25 cellular contexts compared by ENCODE assay signal in the genomic region with DNA sequence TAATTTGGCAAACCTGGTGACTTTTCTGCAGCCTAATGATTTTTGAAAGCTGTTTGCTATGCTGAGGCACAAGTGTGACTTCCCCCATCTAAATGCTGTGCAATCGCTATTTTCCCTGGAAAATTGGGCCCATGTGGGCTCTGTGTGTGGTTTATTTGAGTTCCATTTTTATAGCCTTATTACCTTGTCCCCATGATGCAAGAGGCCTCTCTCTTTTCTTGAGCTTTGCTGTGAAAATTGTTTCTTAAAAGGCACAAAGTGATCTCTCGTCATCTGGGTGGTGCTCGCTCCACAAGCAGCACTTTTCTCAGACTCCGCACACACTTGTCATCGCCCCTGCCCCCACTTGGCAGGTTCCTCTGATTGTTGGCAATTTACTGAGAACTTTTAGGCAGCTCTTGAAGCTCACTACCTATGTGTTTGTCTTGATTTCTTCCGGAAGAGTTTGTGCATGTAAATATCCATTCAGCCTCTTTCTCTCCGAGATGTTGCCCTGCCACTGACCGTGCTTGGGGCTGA. TPM values are rescaled to one million over a fixed set of nuclear protein-coding genes. Genes with fewer than 3 reads are reported as not detected.
DNase-seq lines count a peak whose midpoint lies in the region; ATAC-seq, FAIRE-seq and TF ChIP-seq lines count a peak whose summit lies in the region.
"Had no signal": no experiment of that assay in that cellular context is flagged by ENCODE, and none has a peak within 500 bp of the region (broad histone marks: within the 10 kb centered on the region; RNA-seq: fewer than 3 reads in every experiment).

No MANE protein-coding gene starts in this region.

- H3K9ac ChIP-seq in neural cell (ENCODE audit: low read length) = no peak overlapping the region

- no peaks in the 10 kb centered on the region for H3K4me1 ChIP-seq in small intestine (ENCODE audit: control insufficient read depth in 2 of 2, insufficient read depth in 1 of 2, low read depth in 1 of 2, low read length in 1 of 2)
- H3K4me1 ChIP-seq: colonic mucosa had no signal

- no peak for FAIRE-seq in small intestine (lab: Jason Lieb, UNC)
- FAIRE-seq: GM18507, HTR-8/SVneo had no signal

- TF ChIP-seq EP300 in neural cell (conservative IDR thresholded peaks at IDR 0.05; ENCODE audit: poor library complexity, severe bottlenecking) = no peak

- TF ChIP-seq CTCF in AG10803 (conservative IDR thresholded peaks at IDR 0.05; ENCODE audit: low read length) (no peak), neural cell (IDR thresholded peaks at IDR 0.05; ENCODE audit: poor library complexity, severe bottlenecking) (no peak)

- H3K36me3 ChIP-seq in neural cell (ENCODE audit: insufficient read depth, low read length) (no peaks in the 10 kb centered on the region), small intestine (ENCODE audit: control insufficient read depth in 2 of 2, insufficient read depth in 2 of 2, low read length in 2 of 2) (no peaks in the 10 kb centered on the region)
- H3K36me3 ChIP-seq: colonic mucosa, esophagus muscularis mucosa had no signal

- no peak for ATAC-seq in GM18511 (IDR thresholded peaks at IDR 0.05; ENCODE audit: unreplicated experiment)
- ATAC-seq: activated T-cell treated with anti-CD3 and anti-CD28 coated beads, Interleukin-2, amount 50 U/mL, for 72 hours; Panc1 had no signal

- DNase-seq in AG10803 (ENCODE audit: low read depth) = peak; percentile 51
- peak; percentile 18 for DNase-seq in DMS79 (lab: John Stamatoyannopoulos, UW)
- DNase-seq in small intestine = no peak
- no peak for DNase-seq in NCI-H1048 (lab: John Stamatoyannopoulos, UW)
- DNase-seq: activated CD4-positive, alpha-beta T cell treated with anti-CD3 and anti-CD28 coated beads, Interleukin-2, amount 10 ng/mL, durations not matched to agents 24 days and 14 days; activated naive CD4-positive, alpha-beta T cell treated with anti-CD3 and anti-CD28 coated beads, Interleukin-2, amount 10 ng/mL, durations not matched to agents 7 days and 5 days; activated T-cell treated with anti-CD3 and anti-CD28 coated beads, Interleukin-2, amount 50 U/mL, for 72 hours; aorta; colonic mucosa; endodermal cell; foreskin melanocyte; KG1; MM.1S; naive B cell; NCI-H524 treated with DMSO at 0.1 percent for 48 hours; occipital lobe; SHP77; T1000 had no signal

- H3K9me3 ChIP-seq in neural cell (ENCODE audit: low read length) (no peaks in the 10 kb centered on the region), small intestine (ENCODE audit: control insufficient read depth, low read depth) (no peaks in the 10 kb centered on the region)
- H3K9me3 ChIP-seq: colonic mucosa, esophagus muscularis mucosa had no signal

- H3F3A ChIP-seq in neural cell (ENCODE audit: insufficient read depth, low read length, poor library complexity, severe bottlenecking) = no peaks in the 10 kb centered on the region

- H2AFZ ChIP-seq in neural cell (ENCODE audit: low read depth, low read length) = no peak overlapping the region

- no peak overlapping the region for H3K4me3 ChIP-seq in AG10803 (ENCODE audit: low read length)
- no peak overlapping the region for H3K4me3 ChIP-seq in neural cell (ENCODE audit: low read length)
- no peak overlapping the region for H3K4me3 ChIP-seq in small intestine (ENCODE audit: low read depth in 1 of 2, low read length in 2 of 2)
- H3K4me3 ChIP-seq: colonic mucosa, esophagus muscularis mucosa had no signal

- no peaks in the 10 kb centered on the region for H3K79me2 ChIP-seq in neural cell (replicated peaks; ENCODE audit: insufficient read depth, low read length)

- H4K20me1 ChIP-seq in neural cell (ENCODE audit: insufficient read depth) = no peaks in the 10 kb centered on the region

- no peaks in the 10 kb centered on the region for H3K9me2 ChIP-seq in neural cell (ENCODE audit: insufficient read depth, low read length)

- no peak for TF ChIP-seq RAD21 in neural cell (conservative IDR thresholded peaks at IDR 0.05)

- H3K27ac ChIP-seq in angular gyrus (ENCODE audit: low read depth, low read length) (peak overlapping the region; percentile 29), neural cell (ENCODE audit: low read length) (peak overlapping the region; percentile 3), small intestine (ENCODE audit: low read depth in 1 of 2, low read length in 1 of 2) (no peak overlapping the region)
- H3K27ac ChIP-seq: colonic mucosa, esophagus muscularis mucosa had no signal

- no peaks in the 10 kb centered on the region for H3K27me3 ChIP-seq in neural cell (ENCODE audit: insufficient read depth, low read depth, low read length)
- H3K27me3 ChIP-seq in small intestine (ENCODE audit: control insufficient read depth in 2 of 2, insufficient read depth in 2 of 2, low read length in 2 of 2) = no peaks in the 10 kb centered on the region
- H3K27me3 ChIP-seq: colonic mucosa, esophagus muscularis mucosa had no signal

- no peak overlapping the region for H3K4me2 ChIP-seq in neural cell (ENCODE audit: low read length)

- 91 to 95% (median 93%) methylated on average over 8 of the region's 8 CpGs for WGBS in small intestine, 3 donors

TF ChIP-seq in neural cell, 6 proteins besides CTCF, POLR2A, EP300 and RAD21:
- TF ChIP-seq MXI1 (conservative IDR thresholded peaks at IDR 0.05; ENCODE audit: poor library complexity, severe bottlenecking) = no peak
- TF ChIP-seq EZH2 (IDR thresholded peaks at IDR 0.05; ENCODE audit: borderline replicate concordance, insufficient read depth, low read length, poor library complexity, severe bottlenecking) = no peak
- TF ChIP-seq SMC3 (conservative IDR thresholded peaks at IDR 0.05; ENCODE audit: poor library complexity) = no peak
- TF ChIP-seq POLR2AphosphoS5 (IDR thresholded peaks at IDR 0.05) = no peak
- no peak for TF ChIP-seq TAF1 (IDR thresholded peaks at IDR 0.05; ENCODE audit: low read depth)
- TF ChIP-seq, protein P1, sequence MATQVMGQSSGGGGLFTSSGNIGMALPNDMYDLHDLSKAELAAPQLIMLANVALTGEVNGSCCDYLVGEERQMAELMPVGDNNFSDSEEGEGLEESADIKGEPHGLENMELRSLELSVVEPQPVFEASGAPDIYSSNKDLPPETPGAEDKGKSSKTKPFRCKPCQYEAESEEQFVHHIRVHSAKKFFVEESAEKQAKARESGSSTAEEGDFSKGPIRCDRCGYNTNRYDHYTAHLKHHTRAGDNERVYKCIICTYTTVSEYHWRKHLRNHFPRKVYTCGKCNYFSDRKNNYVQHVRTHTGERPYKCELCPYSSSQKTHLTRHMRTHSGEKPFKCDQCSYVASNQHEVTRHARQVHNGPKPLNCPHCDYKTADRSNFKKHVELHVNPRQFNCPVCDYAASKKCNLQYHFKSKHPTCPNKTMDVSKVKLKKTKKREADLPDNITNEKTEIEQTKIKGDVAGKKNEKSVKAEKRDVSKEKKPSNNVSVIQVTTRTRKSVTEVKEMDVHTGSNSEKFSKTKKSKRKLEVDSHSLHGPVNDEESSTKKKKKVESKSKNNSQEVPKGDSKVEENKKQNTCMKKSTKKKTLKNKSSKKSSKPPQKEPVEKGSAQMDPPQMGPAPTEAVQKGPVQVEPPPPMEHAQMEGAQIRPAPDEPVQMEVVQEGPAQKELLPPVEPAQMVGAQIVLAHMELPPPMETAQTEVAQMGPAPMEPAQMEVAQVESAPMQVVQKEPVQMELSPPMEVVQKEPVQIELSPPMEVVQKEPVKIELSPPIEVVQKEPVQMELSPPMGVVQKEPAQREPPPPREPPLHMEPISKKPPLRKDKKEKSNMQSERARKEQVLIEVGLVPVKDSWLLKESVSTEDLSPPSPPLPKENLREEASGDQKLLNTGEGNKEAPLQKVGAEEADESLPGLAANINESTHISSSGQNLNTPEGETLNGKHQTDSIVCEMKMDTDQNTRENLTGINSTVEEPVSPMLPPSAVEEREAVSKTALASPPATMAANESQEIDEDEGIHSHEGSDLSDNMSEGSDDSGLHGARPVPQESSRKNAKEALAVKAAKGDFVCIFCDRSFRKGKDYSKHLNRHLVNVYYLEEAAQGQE (IDR thresholded peaks at IDR 0.05; ENCODE audit: borderline replicate concordance) = no peak

RNA-seq across cellular contexts. Expression of gene BMAL1, which starts 24.9 kb away (rescaled TPM):
- polyA plus RNA-seq in neural cell = 15.3 and 17.1 TPM in 2 replicates
- polyA minus RNA-seq in neural cell = 14.1 and 16.6 TPM in 2 replicates
- polyA plus RNA-seq in small intestine = 10 to 100 TPM in 2 of 3 donors, 1 to 10 TPM in 1; 8.1 to 18.3 (median 11.9) TPM

Comparison
In these comparisons a context has a peak if more than half of its experiments do, and no peak if none do; other contexts are left out.
1. DNase-seq: peak in AG10803 (single experiment) and DMS79 (single experiment); none in small intestine (single experiment) and NCI-H1048 (single experiment).
2. H3K27ac ChIP-seq: peak in angular gyrus (single experiment) and neural cell (single experiment); none in small intestine (0 of 2).